In the genomic region with DNA sequence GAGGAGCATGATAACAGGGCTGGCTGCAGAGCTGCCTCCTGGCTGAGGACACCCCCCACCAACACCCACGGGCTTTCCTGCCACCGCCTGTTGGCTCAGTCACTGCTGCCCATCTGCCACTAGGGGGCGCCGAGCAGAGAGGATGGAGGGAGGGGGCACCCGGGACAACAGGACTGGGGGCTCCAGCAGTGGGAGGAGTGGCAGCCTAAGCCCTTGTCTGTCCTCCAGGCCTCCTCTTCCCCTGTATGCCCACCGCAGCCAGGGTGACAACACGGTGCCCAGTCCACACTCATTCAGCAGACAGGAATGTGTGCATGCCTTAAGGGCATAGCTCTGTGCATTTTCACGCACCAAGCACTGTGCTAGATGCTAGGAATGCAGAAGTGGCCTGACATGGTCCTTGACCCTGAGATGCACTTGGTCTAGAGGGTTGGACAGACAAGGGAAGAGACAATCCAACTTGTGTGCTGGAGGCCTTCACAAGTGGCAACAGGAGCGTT, we compare ENCODE assay signal across 8 cellular contexts.
DNase-seq lines count a peak whose midpoint lies in the region; ATAC-seq and TF ChIP-seq lines count a peak whose summit lies in the region.

No MANE protein-coding gene starts in this region.

- no peak overlapping the region for H3K4me3 ChIP-seq in left ventricle myocardium inferior

- DNase-seq in GM10248 (ENCODE audit: extremely low spot score) (peak; percentile 47), OCI-M1 (lab: John Stamatoyannopoulos, UW) (peak; percentile 46), left ventricle myocardium inferior (no peak)
- DNase-seq in activated effector memory CD4-positive, alpha-beta T cell treated with anti-CD3 and anti-CD28 coated beads, Interleukin-2, amount 50 U/mL, for 16 hours: peak; percentile 83
- DNase-seq in stimulated activated CD4-positive, alpha-beta T cell treated with anti-CD3 and anti-CD28 coated beads, Interleukin-4, amount 100 ng/mL, for 48 hours (ENCODE audit: low read depth in 2 of 2): peak; percentile 24 to 26

- intact Hi-C loops in left ventricle myocardium inferior (cut with micrococcal nuclease): no loop called here

- no peaks in the 10 kb centered on the region for H3K27me3 ChIP-seq in left ventricle myocardium inferior (ENCODE audit: low read depth)

- H3K36me3 ChIP-seq in left ventricle myocardium inferior: no peaks in the 10 kb centered on the region

- POLR2A ChIA-PET in GM10248 (lab: Yijun Ruan, JAX): no interaction called here

- CTCF ChIA-PET in GM10248 (lab: Yijun Ruan, JAX): interaction anchor here (0.7 to 22.4 kb wide), 12 partner anchors 8 to 246 kb away, joined by 3 to 450 read pairs (median 4); no protein-coding TSS in a partner anchor

- TF ChIP-seq CTCF in GM10248 (IDR thresholded peaks at IDR 0.05; ENCODE audit: control extremely low read depth, extremely low read depth, low read depth, missing control alignments): peak; percentile 52
- TF ChIP-seq CTCF in left ventricle myocardium inferior (IDR thresholded peaks at IDR 0.05; ENCODE audit: borderline replicate concordance): peak; percentile 60

- ATAC-seq in HG03457 (IDR thresholded peaks at IDR 0.05; ENCODE audit: unreplicated experiment): no peak
- ATAC-seq in GM18867 (IDR thresholded peaks at IDR 0.05; ENCODE audit: unreplicated experiment): no peak
- no peak for ATAC-seq in HG02852 (IDR thresholded peaks at IDR 0.05; ENCODE audit: unreplicated experiment)

- H3K4me1 ChIP-seq in left ventricle myocardium inferior: peaks cover 5% of the 10 kb centered on the region

- no peaks in the 10 kb centered on the region for H3K9me3 ChIP-seq in left ventricle myocardium inferior (replicated peaks)

- no peak overlapping the region for H3K27ac ChIP-seq in left ventricle myocardium inferior (replicated peaks)
